ENCODE assay signal across 10 cellular contexts in genomic region chr18:10519366-10519765, GRCh38. TPM values are rescaled to one million over a fixed set of nuclear protein-coding genes. Genes with fewer than 3 reads are reported as not detected.
DNase-seq lines count a peak whose midpoint lies in the region; ATAC-seq, FAIRE-seq and TF ChIP-seq lines count a peak whose summit lies in the region.
"Had no signal": no experiment of that assay in that cellular context is flagged by ENCODE, and none has a peak within 500 bp of the region (broad histone marks: within the 10 kb centered on the region; RNA-seq: fewer than 3 reads in every experiment).

No MANE protein-coding gene starts in this region.

- TF ChIP-seq POLR2A in IMR-90 (IDR thresholded peaks at IDR 0.05; ENCODE audit: low read depth, low read length) (no peak), tibial nerve (IDR thresholded peaks at IDR 0.05) (no peak)

- no peak for FAIRE-seq in pancreas (lab: Jason Lieb, UNC)
- FAIRE-seq: G401.6 had no signal

- H2AK9ac ChIP-seq in IMR-90 (replicated peaks; ENCODE audit: low read depth, low read length, poor library complexity): peak overlapping the region; percentile 47

- no peak for TF ChIP-seq CTCF in IMR-90 (conservative IDR thresholded peaks at IDR 0.05; ENCODE audit: low read depth, low read length)
- TF ChIP-seq CTCF in dorsolateral prefrontal cortex (IDR thresholded peaks at IDR 0.05 in 54 of 56, conservative IDR thresholded peaks at IDR 0.05 in 2 of 56; ENCODE audit: low read depth in 1 of 56, partially characterized antibody in 56 of 56): no peak
- TF ChIP-seq CTCF in tibial nerve (IDR thresholded peaks at IDR 0.05): no peak
- no peak for TF ChIP-seq CTCF in pancreas (IDR thresholded peaks at IDR 0.05)

- peaks cover 3% of the 10 kb centered on the region for H3K9me3 ChIP-seq in IMR-90 (ENCODE audit: control insufficient read depth, insufficient read depth, low read length)
- H3K9me3 ChIP-seq in mesenchymal stem cell (ENCODE audit: control insufficient read depth, low read length): no peaks in the 10 kb centered on the region
- peaks cover 0 to 12% (median 0%) of the 10 kb centered on the region in 4 donors for H3K9me3 ChIP-seq in tibial nerve
- H3K9me3 ChIP-seq in pancreas: no peaks in the 10 kb centered on the region

- H2BK15ac ChIP-seq in IMR-90 (ENCODE audit: low read depth, low read length) (0 out of 3 replicates have a peak overlapping the region, but pooled peaks have one; percentile 50), mesenchymal stem cell (ENCODE audit: low read depth, poor library complexity, severe bottlenecking) (peak overlapping the region; percentile 86)

- H3K36me3 ChIP-seq in IMR-90 (ENCODE audit: control insufficient read depth, insufficient read depth, low read length) (no peaks in the 10 kb centered on the region), mesenchymal stem cell (ENCODE audit: control insufficient read depth in 1 of 2, insufficient read depth in 2 of 2, low read depth in 1 of 2, low read length in 2 of 2) (no peaks in the 10 kb centered on the region), tibial nerve (no peaks in the 10 kb centered on the region), pancreas (no peaks in the 10 kb centered on the region)
- H3K36me3 ChIP-seq: upper lobe of left lung had no signal

- intact Hi-C loops in IMR-90 (cut with micrococcal nuclease) (loop anchor here (10.0 kb wide), 2 partner anchors 145 to 285 kb away; no protein-coding TSS in a partner anchor), dorsolateral prefrontal cortex (cut with DNase I) (loop anchor here (2.0 to 10.0 kb wide), 5 partner anchors 77 to 549 kb away; no protein-coding TSS in a partner anchor), pancreas (cut with DNase I) (loop anchor here (5.0 to 10.0 kb wide), 2 partner anchors 545 to 552 kb away; no protein-coding TSS in a partner anchor)

- BruUV-seq in IMR-90 (replicated peaks; lab: Mats Ljungman, UMichigan): no TSS peak

- H3K79me1 ChIP-seq in IMR-90 (ENCODE audit: low read depth in 1 of 2, low read length in 2 of 2) (no peaks in the 10 kb centered on the region), mesenchymal stem cell (replicated peaks; ENCODE audit: low read length, poor library complexity, severe bottlenecking) (no peaks in the 10 kb centered on the region)

- ATAC-seq in IMR-90 (ENCODE audit: low read depth) (peak; percentile 49), pancreas (no peak), GM21825 (IDR thresholded peaks at IDR 0.05; ENCODE audit: unreplicated experiment) (no peak), GM21447 (IDR thresholded peaks at IDR 0.05; ENCODE audit: unreplicated experiment) (no peak)

- peak overlapping the region; percentile 35 for H2BK5ac ChIP-seq in IMR-90 (ENCODE audit: low read depth, low read length, poor library complexity, severe bottlenecking)
- H2BK5ac ChIP-seq in mesenchymal stem cell (ENCODE audit: low read depth, low read length, poor library complexity, severe bottlenecking): no peak overlapping the region

- peak overlapping the region; percentile 66; the same call in 1 of the 2 replicates for H3K14ac ChIP-seq in IMR-90 (replicated peaks; ENCODE audit: low read depth, low read length)
- peak overlapping the region in 1 of 2 experiments; percentile 35 for H3K14ac ChIP-seq in mesenchymal stem cell (ENCODE audit: low read length in 2 of 2)

- peak overlapping the region; percentile 88 for H2BK20ac ChIP-seq in IMR-90 (ENCODE audit: low read depth, low read length)

- peaks cover 4% of the 10 kb centered on the region; the same call in 1 of the 2 replicates for H3K9me1 ChIP-seq in IMR-90 (ENCODE audit: insufficient read depth, low read length)

- H3K18ac ChIP-seq in IMR-90 (ENCODE audit: low read depth, low read length) (peak overlapping the region; percentile 33), mesenchymal stem cell (ENCODE audit: low read depth in 1 of 2, low read length in 2 of 2) (peak overlapping the region in 1 of 2 experiments; percentile 68)

- DNase-seq in IMR-90 (peak; percentile 30), dorsolateral prefrontal cortex (no peak), mesenchymal stem cell (no peak), tibial nerve (ENCODE audit: low spot score in 2 of 2) (no peak), NCI-H774 (lab: John Stamatoyannopoulos, UW) (no peak), pancreas (no peak)

- no peak overlapping the region for H3K4me2 ChIP-seq in IMR-90 (ENCODE audit: low read depth, low read length)
- H3K4me2 ChIP-seq in mesenchymal stem cell (ENCODE audit: low read length, poor library complexity, severe bottlenecking): no peak overlapping the region

- POLR2A ChIA-PET in IMR-90 (lab: Charles Lee; ENCODE audit: unreplicated experiment): interaction anchor here (0.6 to 1.2 kb wide), 3 partner anchors 473 to 545 kb away, joined by 4 read pairs; no protein-coding TSS in a partner anchor

- H3K23ac ChIP-seq in IMR-90 (ENCODE audit: low read depth, low read length): peak overlapping the region; percentile 34; the same call in 1 of the 2 replicates
- H3K23ac ChIP-seq in mesenchymal stem cell (ENCODE audit: low read length in 2 of 2): no peak overlapping the region

- peak overlapping the region; percentile 57 for H2AFZ ChIP-seq in IMR-90 (replicated peaks; ENCODE audit: low read length, poor library complexity)
- H2AFZ ChIP-seq in mesenchymal stem cell (ENCODE audit: low read depth, low read length): no peak overlapping the region

- peak overlapping the region; percentile 92 to 93 for H2BK12ac ChIP-seq in mesenchymal stem cell (ENCODE audit: low read length in 2 of 2)

- peak overlapping the region; percentile 79 for H2BK120ac ChIP-seq in IMR-90 (ENCODE audit: low read depth, low read length)
- H2BK120ac ChIP-seq in mesenchymal stem cell (ENCODE audit: low read depth, low read length): no peak overlapping the region

- no peak for TF ChIP-seq EP300 in tibial nerve (IDR thresholded peaks at IDR 0.05)

- dilution Hi-C loops in IMR-90 (cut with HindIII; ENCODE audit: low sequenced_read_pairs, unreplicated experiment): loop anchor here (25.0 kb wide), 1 partner anchor 532 kb away; no protein-coding TSS in a partner anchor

- no peak overlapping the region for H3K56ac ChIP-seq in IMR-90 (ENCODE audit: extremely low read depth, insufficient read depth, low read length)

- peak overlapping the region; percentile 88 for H3K4ac ChIP-seq in IMR-90 (ENCODE audit: low read depth, low read length)
- H3K4ac ChIP-seq in mesenchymal stem cell (ENCODE audit: low read depth in 1 of 2, low read length in 2 of 2): peak overlapping the region; percentile 56 to 86

- H4K91ac ChIP-seq in IMR-90 (ENCODE audit: insufficient read depth, low read depth, low read length) (peak overlapping the region; percentile 63), mesenchymal stem cell (ENCODE audit: low read length) (peak overlapping the region; percentile 64)

- CTCF ChIA-PET in IMR-90 (lab: Yijun Ruan, JAX): interaction anchor here (0.6 to 3.4 kb wide), 6 partner anchors 168 to 819 kb away, joined by 3 to 20 read pairs (median 6); no protein-coding TSS in a partner anchor

- peak overlapping the region in 1 of 2 experiments; percentile 62; a peak in 1 of 4 replicates for H4K8ac ChIP-seq in IMR-90 (ENCODE audit: low read depth in 2 of 2, low read length in 2 of 2)
- peak overlapping the region; percentile 45 for H4K8ac ChIP-seq in mesenchymal stem cell (ENCODE audit: low read length)

- H4K5ac ChIP-seq in IMR-90 (ENCODE audit: low read depth, low read length): peak overlapping the region; percentile 75; the same call in 1 of the 2 replicates

- no peak overlapping the region for H3K9ac ChIP-seq in IMR-90 (ENCODE audit: low read depth, low read length)
- peak overlapping the region; percentile 77 for H3K9ac ChIP-seq in mesenchymal stem cell (ENCODE audit: low read length)

- H3K4me3 ChIP-seq in IMR-90 (ENCODE audit: insufficient read depth, low read depth, low read length) (no peak overlapping the region), dorsolateral prefrontal cortex (peak overlapping the region in 2 of 59 donors; percentile 4 to 38), mesenchymal stem cell (ENCODE audit: insufficient read depth in 1 of 2, low read depth in 1 of 2, low read length in 2 of 2) (peak overlapping the region in 1 of 2 experiments; percentile 56), tibial nerve (no peak overlapping the region), pancreas (no peak overlapping the region)
- H3K4me3 ChIP-seq: upper lobe of left lung had no signal

- H2AK5ac ChIP-seq in IMR-90 (ENCODE audit: low read depth, low read length): peak overlapping the region; percentile 94
- peak overlapping the region; percentile 27 for H2AK5ac ChIP-seq in mesenchymal stem cell (ENCODE audit: low read length, severe bottlenecking)

- WGBS in IMR-90 (ENCODE audit: extremely low coverage in 2 of 2, insufficient read length in 1 of 2), 2 experiments: no CpG with 5 or more reads among the region's 2 CpGs
- WGBS in mesenchymal stem cell: 92% methylated on average over 1 of the region's 2 CpGs
- 45 to 47% methylated on average over 2 of the region's 2 CpGs for WGBS in tibial nerve, 2 donors
- 64 to 65% methylated on average over 2 of the region's 2 CpGs for WGBS in pancreas, 2 donors

- H3K4me1 ChIP-seq in IMR-90 (ENCODE audit: control insufficient read depth, insufficient read depth, low read length) (peaks cover 5% of the 10 kb centered on the region; the same call in 1 of the 2 replicates), mesenchymal stem cell (ENCODE audit: control insufficient read depth, insufficient read depth, low read depth, low read length) (peaks cover 5% of the 10 kb centered on the region), tibial nerve (peaks cover 0 to 44% (median 20%) of the 10 kb centered on the region in 4 donors), pancreas (peaks cover 0 to 15% (median 4%) of the 10 kb centered on the region in 3 donors)

- in situ Hi-C loops in IMR-90 (cut with MboI; ENCODE audit: low sequenced_read_pairs): no loop called here

- H3K27me3 ChIP-seq in IMR-90 (ENCODE audit: control insufficient read depth, insufficient read depth, low read length) (peaks cover 12% of the 10 kb centered on the region), dorsolateral prefrontal cortex (no peaks in the 10 kb centered on the region), mesenchymal stem cell (ENCODE audit: control insufficient read depth in 1 of 2, insufficient read depth in 1 of 2, low read length in 2 of 2) (peaks cover 0 to 28% of the 10 kb centered on the region in 2 experiments), tibial nerve (no peaks in the 10 kb centered on the region), pancreas (no peaks in the 10 kb centered on the region)
- H3K27me3 ChIP-seq: upper lobe of left lung had no signal

- peak overlapping the region; percentile 3; the same call in 1 of the 2 replicates for H3K27ac ChIP-seq in IMR-90 (ENCODE audit: insufficient read depth, low read length)
- H3K27ac ChIP-seq in dorsolateral prefrontal cortex: peak overlapping the region in 52 of 59 donors; percentile 7 to 91 (median 78)
- H3K27ac ChIP-seq in mesenchymal stem cell (ENCODE audit: low read length, poor library complexity, severe bottlenecking): no peak overlapping the region
- peak overlapping the region; percentile 54 to 89 (median 75) for H3K27ac ChIP-seq in tibial nerve
- peak overlapping the region in 1 of 4 donors; percentile 6 for H3K27ac ChIP-seq in pancreas

- no peak for TF ChIP-seq RAD21 in IMR-90 (IDR thresholded peaks at IDR 0.05; ENCODE audit: low read length)

- no peaks in the 10 kb centered on the region for H4K20me1 ChIP-seq in IMR-90 (ENCODE audit: insufficient read depth, low read length)

RNA-seq across cellular contexts. Expression of gene NAPG, which starts 6.5 kb away (rescaled TPM):
- 32.8 and 39.2 TPM in 2 replicates for total RNA-seq in IMR-90 (2012; rRNA removed)
- 9.8 and 13.0 TPM in 2 replicates for polyA plus RNA-seq in IMR-90 (2012; rRNA removed)
- 1.6 and 3.1 TPM in 2 replicates for polyA plus RNA-seq in IMR-90 (2012; cell fraction: cytosol; rRNA removed)
- 3.5 and 30.6 TPM in 2 replicates for polyA plus RNA-seq in IMR-90 (2012; cell fraction: nucleus; rRNA removed; ENCODE audit: low replicate concordance)
- 100 to 1,000 TPM in 55 of 120 experiments, 10 to 100 TPM in 65; 52.2 to 139 (median 98.2) TPM for total RNA-seq in dorsolateral prefrontal cortex
- 21.3 TPM for polyA plus RNA-seq in mesenchymal stem cell (2013, experiment 1 of 2)
- 21.5 TPM for polyA plus RNA-seq in mesenchymal stem cell (2013, experiment 2 of 2)
- 10 to 100 TPM; 19.0 to 37.9 (median 27.7) TPM for total RNA-seq in tibial nerve
- total RNA-seq in pancreas: 10 to 100 TPM; 12.8 to 21.2 (median 17.0) TPM
- 10 to 100 TPM in 1 of 2 donors, 1 to 10 TPM in 1; 7.1 to 11.1 TPM for polyA plus RNA-seq in pancreas
